ENCODE assay signal across 4 cellular contexts in genomic region chr11:78909386-78909785, GRCh38.
"Had no signal": no experiment of that assay in that cellular context is flagged by ENCODE, and none has a peak within 500 bp of the region (broad histone marks: within the 10 kb centered on the region; RNA-seq: fewer than 3 reads in every experiment).

No MANE protein-coding gene starts in this region.

- H3K27ac Mint-ChIP-seq: GM23338, H9 had no signal

- H3K9me3 Mint-ChIP-seq: GM23338, H9 had no signal

- H3K4me3 Mint-ChIP-seq: GM23338, H9 had no signal

- ATAC-seq: GM23338 had no signal

- H3K4me3 ChIP-seq: GM23338 had no signal

- H3K4me2 ChIP-seq: GM23338 had no signal

- DNase-seq: H9, HCEC 1CT, IMR-90 had no signal

- H2AFZ ChIP-seq: GM23338 had no signal
